In genomic region chr10:122341141-122341810, GRCh38 we compare ENCODE assay signal across 16 cellular contexts. TPM values are rescaled to one million over a fixed set of nuclear protein-coding genes. Genes with fewer than 3 reads are reported as not detected.
DNase-seq lines count a peak whose midpoint lies in the region; ATAC-seq, FAIRE-seq and TF ChIP-seq lines count a peak whose summit lies in the region.
"Had no signal": no experiment of that assay in that cellular context is flagged by ENCODE, and none has a peak within 500 bp of the region (broad histone marks: within the 10 kb centered on the region; RNA-seq: fewer than 3 reads in every experiment).

No MANE protein-coding gene starts in this region.

- ATAC-seq in SK-N-SH treated with all-trans-retinoic acid at 6 μM for 48 hours (no peak), HG03520 (IDR thresholded peaks at IDR 0.05; ENCODE audit: unreplicated experiment) (no peak)
- ATAC-seq: stimulated activated naive CD8-positive, alpha-beta T cell treated with anti-CD3 and anti-CD28 coated beads, Interleukin-15, Interleukin-2, amounts not matched to agents 100 U/mL and 50 U/mL, for 24 hours had no signal

- no peaks in the 10 kb centered on the region for H3K9me3 ChIP-seq in sigmoid colon
- H3K9me3 ChIP-seq: SJCRH30 had no signal

- intact Hi-C loops in sigmoid colon (cut with DNase I) = loop anchor here (2.0 kb wide), 1 partner anchor 42 kb away; no protein-coding TSS in a partner anchor

- CTCF ChIA-PET in GM10248 (lab: Yijun Ruan, JAX) = interaction anchor here (0.7 to 2.9 kb wide), 7 partner anchors 11 to 224 kb away, joined by 3 to 9 read pairs (median 3); no protein-coding TSS in a partner anchor

- peak; percentile 55 for DNase-seq in NCI-H226
- DNase-seq in endothelial cell (ENCODE audit: low spot score) = no peak
- peak; percentile 9 for DNase-seq in kidney tubule cell (ENCODE audit: low spot score)
- DNase-seq in sigmoid colon = no peak
- no peak for DNase-seq in H54 (ENCODE audit: insufficient read length, low spot score)
- no peak for DNase-seq in GM10248 (ENCODE audit: extremely low spot score)
- DNase-seq: activated CD4-positive, alpha-beta T cell treated with anti-CD3 and anti-CD28 coated beads for 1 hour; activated naive CD4-positive, alpha-beta T cell treated with Interleukin-2 at 50 U/mL for 16 hours; erythroblast; Kasumi-1; NCI-H1417 treated with DMSO at 0.1 percent for 48 hours; NCI-H2227 treated with DMSO at 0.1 percent for 48 hours; SJCRH30; stimulated activated naive CD8-positive, alpha-beta T cell treated with anti-CD3 and anti-CD28 coated beads, Interleukin-15, Interleukin-2, amounts not matched to agents 100 U/mL and 50 U/mL, for 24 hours had no signal

- no peak for TF ChIP-seq POLR2A in sigmoid colon (IDR thresholded peaks at IDR 0.05)
- no peak for TF ChIP-seq POLR2A in H54 (IDR thresholded peaks at IDR 0.05; ENCODE audit: low read depth, low read length)

- no peak for FAIRE-seq in H54 (lab: Jason Lieb, UNC)

- H3K27ac Mint-ChIP-seq in endothelial cell (ENCODE audit: unreplicated experiment) = peak overlapping the region; percentile 21

- H3K9me3 Mint-ChIP-seq in endothelial cell (ENCODE audit: unreplicated experiment) = peaks cover under 1% of the 10 kb centered on the region

- TF ChIP-seq EP300 in sigmoid colon (IDR thresholded peaks at IDR 0.05) = no peak

- H3K36me3 Mint-ChIP-seq in endothelial cell (ENCODE audit: low read depth, unreplicated experiment) = peaks cover under 1% of the 10 kb centered on the region

- no peaks in the 10 kb centered on the region for H3K27me3 ChIP-seq in sigmoid colon

- no peak overlapping the region for H3K4me3 ChIP-seq in sigmoid colon
- H3K4me3 ChIP-seq: SJCRH30 had no signal

- no peaks in the 10 kb centered on the region for H3K36me3 ChIP-seq in sigmoid colon
- H3K36me3 ChIP-seq: SJCRH30 had no signal

- TF ChIP-seq CTCF in endothelial cell (IDR thresholded peaks at IDR 0.05; ENCODE audit: unreplicated experiment) (no peak), sigmoid colon (IDR thresholded peaks at IDR 0.05) (no peak), GM10248 (IDR thresholded peaks at IDR 0.05; ENCODE audit: control extremely low read depth, extremely low read depth, low read depth, missing control alignments) (no peak)

- 79 to 91% methylated on average over 11 of the region's 11 CpGs for WGBS in sigmoid colon, 2 donors

- H3K4me1 Mint-ChIP-seq in endothelial cell (ENCODE audit: unreplicated experiment) = peaks cover 4% of the 10 kb centered on the region

- H3K27me3 Mint-ChIP-seq in endothelial cell (ENCODE audit: unreplicated experiment) = peaks cover 4% of the 10 kb centered on the region

- H3K4me3 Mint-ChIP-seq in endothelial cell (ENCODE audit: unreplicated experiment) = no peak overlapping the region

- H3K27ac ChIP-seq in sigmoid colon = peak overlapping the region; percentile 51 to 87 (median 75)
- H3K27ac ChIP-seq: SJCRH30 had no signal

- POLR2A ChIA-PET in GM10248 (lab: Yijun Ruan, JAX) = no interaction called here

- H3K4me1 ChIP-seq in sigmoid colon = peaks cover 0 to 55% (median 37%) of the 10 kb centered on the region in 4 donors
- H3K4me1 ChIP-seq: SJCRH30 had no signal

TF ChIP-seq in SK-N-SH treated with all-trans-retinoic acid at 6 μM for 48 hours, 23 proteins besides CTCF, POLR2A, EP300 and RAD21:
- no peak for TF ChIP-seq ISL1 (CRISPR knock-in tag; IDR thresholded peaks at IDR 0.05)
- TF ChIP-seq, protein P1, sequence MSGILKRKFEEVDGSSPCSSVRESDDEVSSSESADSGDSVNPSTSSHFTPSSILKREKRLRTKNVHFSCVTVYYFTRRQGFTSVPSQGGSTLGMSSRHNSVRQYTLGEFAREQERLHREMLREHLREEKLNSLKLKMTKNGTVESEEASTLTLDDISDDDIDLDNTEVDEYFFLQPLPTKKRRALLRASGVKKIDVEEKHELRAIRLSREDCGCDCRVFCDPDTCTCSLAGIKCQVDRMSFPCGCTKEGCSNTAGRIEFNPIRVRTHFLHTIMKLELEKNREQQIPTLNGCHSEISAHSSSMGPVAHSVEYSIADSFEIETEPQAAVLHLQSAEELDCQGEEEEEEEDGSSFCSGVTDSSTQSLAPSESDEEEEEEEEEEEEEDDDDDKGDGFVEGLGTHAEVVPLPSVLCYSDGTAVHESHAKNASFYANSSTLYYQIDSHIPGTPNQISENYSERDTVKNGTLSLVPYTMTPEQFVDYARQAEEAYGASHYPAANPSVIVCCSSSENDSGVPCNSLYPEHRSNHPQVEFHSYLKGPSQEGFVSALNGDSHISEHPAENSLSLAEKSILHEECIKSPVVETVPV (CRISPR knock-in tag; IDR thresholded peaks at IDR 0.05) = no peak
- TF ChIP-seq PPARA (CRISPR knock-in tag; IDR thresholded peaks at IDR 0.05; ENCODE audit: borderline replicate concordance) = no peak
- no peak for TF ChIP-seq ZC3H10 (CRISPR knock-in tag; IDR thresholded peaks at IDR 0.05)
- TF ChIP-seq ARNTL (CRISPR knock-in tag; IDR thresholded peaks at IDR 0.05; ENCODE audit: borderline replicate concordance, low read depth) = no peak
- no peak for TF ChIP-seq ESRRG (CRISPR knock-in tag; IDR thresholded peaks at IDR 0.05)
- no peak for TF ChIP-seq TOX (CRISPR knock-in tag; IDR thresholded peaks at IDR 0.05; ENCODE audit: borderline replicate concordance)
- no peak for TF ChIP-seq SNAI2 (CRISPR knock-in tag; IDR thresholded peaks at IDR 0.05)
- TF ChIP-seq RARB (CRISPR knock-in tag; IDR thresholded peaks at IDR 0.05) = no peak
- TF ChIP-seq TCF4 (CRISPR knock-in tag; IDR thresholded peaks at IDR 0.05; ENCODE audit: borderline replicate concordance) = no peak
- TF ChIP-seq ZFP3 (CRISPR knock-in tag; IDR thresholded peaks at IDR 0.05) = no peak
- TF ChIP-seq GLIS3 (CRISPR knock-in tag; IDR thresholded peaks at IDR 0.05) = no peak
- no peak for TF ChIP-seq BACH2 (CRISPR knock-in tag; IDR thresholded peaks at IDR 0.05; ENCODE audit: borderline replicate concordance)
- no peak for TF ChIP-seq ZNF8 (CRISPR knock-in tag; IDR thresholded peaks at IDR 0.05)
- TF ChIP-seq ZNF565 (CRISPR knock-in tag; conservative IDR thresholded peaks at IDR 0.05; ENCODE audit: low read depth) = no peak
- TF ChIP-seq, protein P2, sequence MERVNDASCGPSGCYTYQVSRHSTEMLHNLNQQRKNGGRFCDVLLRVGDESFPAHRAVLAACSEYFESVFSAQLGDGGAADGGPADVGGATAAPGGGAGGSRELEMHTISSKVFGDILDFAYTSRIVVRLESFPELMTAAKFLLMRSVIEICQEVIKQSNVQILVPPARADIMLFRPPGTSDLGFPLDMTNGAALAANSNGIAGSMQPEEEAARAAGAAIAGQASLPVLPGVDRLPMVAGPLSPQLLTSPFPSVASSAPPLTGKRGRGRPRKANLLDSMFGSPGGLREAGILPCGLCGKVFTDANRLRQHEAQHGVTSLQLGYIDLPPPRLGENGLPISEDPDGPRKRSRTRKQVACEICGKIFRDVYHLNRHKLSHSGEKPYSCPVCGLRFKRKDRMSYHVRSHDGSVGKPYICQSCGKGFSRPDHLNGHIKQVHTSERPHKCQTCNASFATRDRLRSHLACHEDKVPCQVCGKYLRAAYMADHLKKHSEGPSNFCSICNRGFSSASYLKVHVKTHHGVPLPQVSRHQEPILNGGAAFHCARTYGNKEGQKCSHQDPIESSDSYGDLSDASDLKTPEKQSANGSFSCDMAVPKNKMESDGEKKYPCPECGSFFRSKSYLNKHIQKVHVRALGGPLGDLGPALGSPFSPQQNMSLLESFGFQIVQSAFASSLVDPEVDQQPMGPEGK (CRISPR knock-in tag; IDR thresholded peaks at IDR 0.05; ENCODE audit: borderline replicate concordance) = no peak
- TF ChIP-seq, protein P3, sequence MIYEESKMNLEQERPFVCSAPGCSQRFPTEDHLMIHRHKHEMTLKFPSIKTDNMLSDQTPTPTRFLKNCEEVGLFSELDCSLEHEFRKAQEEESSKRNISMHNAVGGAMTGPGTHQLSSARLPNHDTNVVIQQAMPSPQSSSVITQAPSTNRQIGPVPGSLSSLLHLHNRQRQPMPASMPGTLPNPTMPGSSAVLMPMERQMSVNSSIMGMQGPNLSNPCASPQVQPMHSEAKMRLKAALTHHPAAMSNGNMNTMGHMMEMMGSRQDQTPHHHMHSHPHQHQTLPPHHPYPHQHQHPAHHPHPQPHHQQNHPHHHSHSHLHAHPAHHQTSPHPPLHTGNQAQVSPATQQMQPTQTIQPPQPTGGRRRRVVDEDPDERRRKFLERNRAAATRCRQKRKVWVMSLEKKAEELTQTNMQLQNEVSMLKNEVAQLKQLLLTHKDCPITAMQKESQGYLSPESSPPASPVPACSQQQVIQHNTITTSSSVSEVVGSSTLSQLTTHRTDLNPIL (CRISPR knock-in tag; IDR thresholded peaks at IDR 0.05; ENCODE audit: low read depth) = no peak
- no peak for TF ChIP-seq CSDC2 (CRISPR knock-in tag; IDR thresholded peaks at IDR 0.05)
- no peak for TF ChIP-seq TSHZ2 (CRISPR knock-in tag; IDR thresholded peaks at IDR 0.05)

RNA-seq across cellular contexts. Expression of gene PLEKHA1, which starts 33.2 kb away (rescaled TPM):
- 38.2 TPM for total RNA-seq in endothelial cell (ENCODE audit: unreplicated experiment)
- 10 to 100 TPM; 34.1 to 53.2 (median 50.4) TPM for total RNA-seq in sigmoid colon
- polyA plus RNA-seq in sigmoid colon = 10 to 100 TPM; 20.9 to 38.4 (median 22.8) TPM

Comparison
In these comparisons a context has a peak if more than half of its experiments do, and no peak if none do; other contexts are left out.
1. DNase-seq: peak in NCI-H226 (single experiment) and kidney tubule cell (single experiment); none in endothelial cell (single experiment), sigmoid colon (single experiment), H54 (single experiment) and GM10248 (single experiment).